In the genomic region with DNA sequence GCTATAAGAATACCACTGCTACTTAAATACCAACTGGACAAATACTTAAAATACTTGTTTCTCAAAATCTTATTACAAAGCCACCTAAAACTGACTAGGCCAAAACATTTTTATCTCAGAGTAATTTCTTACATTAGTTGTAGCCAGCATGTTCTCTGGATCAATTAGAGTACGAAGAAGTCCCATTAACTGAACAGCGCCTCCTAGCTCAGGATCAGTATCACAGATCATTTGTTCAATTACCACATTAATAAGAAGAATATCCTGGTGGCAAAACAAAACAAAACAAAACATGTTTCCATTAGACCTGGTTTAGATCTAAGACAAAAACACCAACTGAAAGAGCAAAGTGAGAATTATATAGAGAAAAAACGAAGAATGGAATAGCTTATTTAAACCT, we compare ENCODE assay signal across 11 cellular contexts. TPM values are rescaled to one million over a fixed set of nuclear protein-coding genes. Genes with fewer than 3 reads are reported as not detected.
DNase-seq lines count a peak whose midpoint lies in the region; ATAC-seq and TF ChIP-seq lines count a peak whose summit lies in the region.
"Had no signal": no experiment of that assay in that cellular context is flagged by ENCODE, and none has a peak within 500 bp of the region (broad histone marks: within the 10 kb centered on the region; RNA-seq: fewer than 3 reads in every experiment).

No MANE protein-coding gene starts in this region.

- H3K9me3 ChIP-seq in MM.1S (replicated peaks; ENCODE audit: insufficient read depth, low read length) (no peaks in the 10 kb centered on the region), ascending aorta (no peaks in the 10 kb centered on the region)
- H3K9me3 ChIP-seq: BLaER1 had no signal

- H3K4me3 Mint-ChIP-seq in activated T-cell treated with anti-CD3 and anti-CD28 coated beads, Interleukin-2, amount 50 U/mL, for 72 hours = no peak overlapping the region
- H3K4me3 Mint-ChIP-seq in stimulated activated memory B cell treated with anti-CD40 and anti-IgM and Interleukin-4, amounts not matched to agents 10 μg/mL and 1 μg/mL and 100 μg/mL, for 72 hours = no peak overlapping the region
- H3K4me3 Mint-ChIP-seq: nephron had no signal

- H3K27me3 ChIP-seq in MM.1S (replicated peaks; ENCODE audit: insufficient read depth, low read length) (no peaks in the 10 kb centered on the region), ascending aorta (no peaks in the 10 kb centered on the region)
- H3K27me3 ChIP-seq: BLaER1 had no signal

- H2AFZ ChIP-seq in MM.1S (ENCODE audit: low read length) = no peak overlapping the region

- no peaks in the 10 kb centered on the region for H3K9me2 ChIP-seq in MM.1S (replicated peaks; ENCODE audit: insufficient read depth, low read length)

- DNase-seq in activated T-cell treated with anti-CD3 and anti-CD28 coated beads, Interleukin-2, amount 50 U/mL, for 72 hours = no peak
- no peak for DNase-seq in activated T-cell treated with anti-CD3 and anti-CD28 coated beads, Interleukin-2, amount 50 U/mL, for 48 hours
- DNase-seq in MM.1S (no peak), epithelial cell of proximal tubule (ENCODE audit: low read depth) (no peak), ascending aorta (ENCODE audit: low spot score in 2 of 2) (no peak)
- no peak for DNase-seq in stimulated activated CD4-positive, alpha-beta T cell treated with anti-CD3 and anti-CD28 coated beads, Interleukin-2, amount 100 ng/mL, for 24 hours
- DNase-seq: KG1 had no signal

- H3K36me3 Mint-ChIP-seq in activated T-cell treated with anti-CD3 and anti-CD28 coated beads, Interleukin-2, amount 50 U/mL, for 72 hours (ENCODE audit: insufficient read depth in 2 of 2) = peaks cover 2 to 28% of the 10 kb centered on the region in 2 donors
- peaks cover 41% of the 10 kb centered on the region for H3K36me3 Mint-ChIP-seq in stimulated activated memory B cell treated with anti-CD40 and anti-IgM and Interleukin-4, amounts not matched to agents 10 μg/mL and 1 μg/mL and 100 μg/mL, for 72 hours

- H3K9ac ChIP-seq in MM.1S (ENCODE audit: low read length) = no peak overlapping the region
- H3K9ac ChIP-seq: BLaER1 had no signal

- ATAC-seq in activated T-cell treated with anti-CD3 and anti-CD28 coated beads, Interleukin-2, amount 50 U/mL, for 72 hours (replicated peaks in 1 of 2) = no peak
- ATAC-seq in stimulated activated memory B cell treated with anti-CD40 and anti-IgM and Interleukin-4, amounts not matched to agents 10 μg/mL and 1 μg/mL and 100 μg/mL, for 72 hours = no peak
- no peak for ATAC-seq in GM21737 (IDR thresholded peaks at IDR 0.05; ENCODE audit: unreplicated experiment)

- intact Hi-C loops in ascending aorta (cut with DNase I) = no loop called here

- no peaks in the 10 kb centered on the region for H3K9me3 Mint-ChIP-seq in activated T-cell treated with anti-CD3 and anti-CD28 coated beads, Interleukin-2, amount 50 U/mL, for 72 hours
- H3K9me3 Mint-ChIP-seq in stimulated activated memory B cell treated with anti-CD40 and anti-IgM and Interleukin-4, amounts not matched to agents 10 μg/mL and 1 μg/mL and 100 μg/mL, for 72 hours = no peaks in the 10 kb centered on the region
- H3K9me3 Mint-ChIP-seq: nephron had no signal

- peak; percentile 30 for TF ChIP-seq CTCF in MM.1S (IDR thresholded peaks at IDR 0.05; ENCODE audit: low read length)
- peak; percentile 47 for TF ChIP-seq CTCF in epithelial cell of proximal tubule (conservative IDR thresholded peaks at IDR 0.05; ENCODE audit: low read depth, low read length)
- no peak for TF ChIP-seq CTCF in ascending aorta (IDR thresholded peaks at IDR 0.05)

- no peaks in the 10 kb centered on the region for H4K20me1 ChIP-seq in MM.1S (ENCODE audit: insufficient read depth, low read length)

- H3K4me1 ChIP-seq in MM.1S (ENCODE audit: low read length) = peaks cover 4% of the 10 kb centered on the region; the same call in 1 of the 2 replicates
- peaks cover 0 to 11% of the 10 kb centered on the region in 2 donors for H3K4me1 ChIP-seq in ascending aorta
- H3K4me1 ChIP-seq: BLaER1 had no signal

- H3K4me1 Mint-ChIP-seq in activated T-cell treated with anti-CD3 and anti-CD28 coated beads, Interleukin-2, amount 50 U/mL, for 72 hours (ENCODE audit: low read depth) = peaks cover 30% of the 10 kb centered on the region
- H3K4me1 Mint-ChIP-seq in stimulated activated memory B cell treated with anti-CD40 and anti-IgM and Interleukin-4, amounts not matched to agents 10 μg/mL and 1 μg/mL and 100 μg/mL, for 72 hours = peaks cover 9% of the 10 kb centered on the region
- H3K4me1 Mint-ChIP-seq: nephron had no signal

- peak overlapping the region; percentile 88 for H3K27ac Mint-ChIP-seq in activated T-cell treated with anti-CD3 and anti-CD28 coated beads, Interleukin-2, amount 50 U/mL, for 72 hours
- H3K27ac Mint-ChIP-seq in stimulated activated memory B cell treated with anti-CD40 and anti-IgM and Interleukin-4, amounts not matched to agents 10 μg/mL and 1 μg/mL and 100 μg/mL, for 72 hours = peak overlapping the region; percentile 32

- H3K4me2 ChIP-seq in MM.1S (ENCODE audit: low read depth, low read length) = no peak overlapping the region
- H3K4me2 ChIP-seq: BLaER1 had no signal

- no peaks in the 10 kb centered on the region for H3F3A ChIP-seq in MM.1S (ENCODE audit: insufficient read depth, low read length)

- peaks cover 57% of the 10 kb centered on the region for H3K79me2 ChIP-seq in MM.1S (ENCODE audit: low read length)

- H3K27ac ChIP-seq in MM.1S (ENCODE audit: low read length) (no peak overlapping the region), ascending aorta (peak overlapping the region in 1 of 2 donors; percentile 43)
- H3K27ac ChIP-seq: BLaER1 had no signal

- H3K27me3 Mint-ChIP-seq in activated T-cell treated with anti-CD3 and anti-CD28 coated beads, Interleukin-2, amount 50 U/mL, for 72 hours (ENCODE audit: low read depth) = no peaks in the 10 kb centered on the region
- H3K27me3 Mint-ChIP-seq in stimulated activated memory B cell treated with anti-CD40 and anti-IgM and Interleukin-4, amounts not matched to agents 10 μg/mL and 1 μg/mL and 100 μg/mL, for 72 hours = no peaks in the 10 kb centered on the region

- H3K36me3 ChIP-seq in MM.1S (replicated peaks; ENCODE audit: insufficient read depth, low read length) = peaks cover 13% of the 10 kb centered on the region; the same call in 1 of the 2 replicates
- H3K36me3 ChIP-seq in ascending aorta = peaks cover 14 to 38% of the 10 kb centered on the region in 2 donors

- H3K4me3 ChIP-seq in MM.1S (ENCODE audit: low read length) (no peak overlapping the region), epithelial cell of proximal tubule (ENCODE audit: low read depth, low read length) (no peak overlapping the region), ascending aorta (no peak overlapping the region)
- H3K4me3 ChIP-seq: BLaER1 had no signal

RNA-seq across cellular contexts. Expression of gene PPP4R3B, which starts 36.0 kb away (rescaled TPM):
- 10 to 100 TPM; 80.8 TPM for total RNA-seq in activated T-cell treated with anti-CD3 and anti-CD28 coated beads, Interleukin-2, amount 50 U/mL, for 72 hours
- total RNA-seq in epithelial cell of proximal tubule = 35.2 and 43.4 TPM in 2 replicates
- 18.2 TPM for total RNA-seq in ascending aorta

Comparison
In these comparisons a context has a peak if more than half of its experiments do, and no peak if none do; other contexts are left out.
1. CTCF ChIP-seq: peak in MM.1S (single experiment) and epithelial cell of proximal tubule (single experiment); none in ascending aorta (0 of 3).